1 cellular context compared by ENCODE assay signal in the genomic region with DNA sequence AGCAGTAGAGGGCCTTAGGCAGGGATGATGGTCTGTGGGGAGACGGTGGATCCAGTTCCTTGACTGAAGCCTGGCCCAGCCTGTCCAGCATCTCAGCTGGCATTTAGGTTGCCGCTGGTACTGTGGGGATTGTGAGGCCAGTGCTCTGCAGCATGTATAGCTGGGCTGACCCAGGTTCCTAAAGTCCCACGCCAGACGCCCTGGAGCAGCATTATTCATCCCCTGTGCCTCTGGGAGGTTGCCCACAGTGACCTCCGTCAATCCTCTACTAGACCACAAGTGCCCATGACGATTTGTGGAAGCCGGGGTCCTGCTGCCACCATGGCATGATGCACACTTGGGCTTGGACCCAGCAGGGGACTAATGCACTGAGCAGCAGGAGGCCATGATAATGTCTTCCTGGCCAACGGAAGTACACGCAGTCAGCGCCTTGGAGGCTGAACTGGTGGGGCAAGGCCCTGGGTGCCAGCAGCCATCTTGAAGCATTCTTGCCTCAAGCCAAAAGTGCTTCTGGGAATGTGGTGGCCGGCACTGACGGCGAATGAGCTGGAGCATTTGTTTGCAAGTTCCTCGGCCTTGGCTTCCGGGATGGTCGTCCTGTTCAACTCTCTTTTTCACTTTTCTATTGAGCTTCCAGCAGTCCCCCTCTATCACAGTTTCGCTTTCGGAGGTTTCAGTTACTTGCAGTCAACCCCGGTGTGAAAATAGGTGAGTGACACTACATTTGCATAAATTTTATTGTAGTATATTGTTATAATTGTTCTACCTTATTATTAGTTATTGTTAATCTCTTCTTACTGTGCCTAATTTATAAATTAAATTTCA.
TF ChIP-seq lines count a peak whose summit lies in the region.

No MANE protein-coding gene starts in this region.

TF ChIP-seq in GM12878, 131 proteins besides CTCF, POLR2A, EP300 and RAD21 (continued from another document):
- TF ChIP-seq, protein P1, sequence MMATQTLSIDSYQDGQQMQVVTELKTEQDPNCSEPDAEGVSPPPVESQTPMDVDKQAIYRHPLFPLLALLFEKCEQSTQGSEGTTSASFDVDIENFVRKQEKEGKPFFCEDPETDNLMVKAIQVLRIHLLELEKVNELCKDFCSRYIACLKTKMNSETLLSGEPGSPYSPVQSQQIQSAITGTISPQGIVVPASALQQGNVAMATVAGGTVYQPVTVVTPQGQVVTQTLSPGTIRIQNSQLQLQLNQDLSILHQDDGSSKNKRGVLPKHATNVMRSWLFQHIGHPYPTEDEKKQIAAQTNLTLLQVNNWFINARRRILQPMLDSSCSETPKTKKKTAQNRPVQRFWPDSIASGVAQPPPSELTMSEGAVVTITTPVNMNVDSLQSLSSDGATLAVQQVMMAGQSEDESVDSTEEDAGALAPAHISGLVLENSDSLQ (IDR thresholded peaks at IDR 0.05): peak; percentile 41
- TF ChIP-seq ELK1 (IDR thresholded peaks at IDR 0.05; ENCODE audit: low read depth, low read length) (no peak), ZZZ3 (IDR thresholded peaks at IDR 0.05; ENCODE audit: control insufficient read depth, insufficient read length, low read depth) (no peak)
- TF ChIP-seq, protein P2, sequence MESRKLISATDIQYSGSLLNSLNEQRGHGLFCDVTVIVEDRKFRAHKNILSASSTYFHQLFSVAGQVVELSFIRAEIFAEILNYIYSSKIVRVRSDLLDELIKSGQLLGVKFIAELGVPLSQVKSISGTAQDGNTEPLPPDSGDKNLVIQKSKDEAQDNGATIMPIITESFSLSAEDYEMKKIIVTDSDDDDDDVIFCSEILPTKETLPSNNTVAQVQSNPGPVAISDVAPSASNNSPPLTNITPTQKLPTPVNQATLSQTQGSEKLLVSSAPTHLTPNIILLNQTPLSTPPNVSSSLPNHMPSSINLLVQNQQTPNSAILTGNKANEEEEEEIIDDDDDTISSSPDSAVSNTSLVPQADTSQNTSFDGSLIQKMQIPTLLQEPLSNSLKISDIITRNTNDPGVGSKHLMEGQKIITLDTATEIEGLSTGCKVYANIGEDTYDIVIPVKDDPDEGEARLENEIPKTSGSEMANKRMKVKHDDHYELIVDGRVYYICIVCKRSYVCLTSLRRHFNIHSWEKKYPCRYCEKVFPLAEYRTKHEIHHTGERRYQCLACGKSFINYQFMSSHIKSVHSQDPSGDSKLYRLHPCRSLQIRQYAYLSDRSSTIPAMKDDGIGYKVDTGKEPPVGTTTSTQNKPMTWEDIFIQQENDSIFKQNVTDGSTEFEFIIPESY (IDR thresholded peaks at IDR 0.05): 0 out of 2 replicates have a peak, but pooled peaks have one; percentile 35
